8 cellular contexts compared by ENCODE assay signal in genomic region chr9:4339357-4339756, GRCh38. TPM values are rescaled to one million over a fixed set of nuclear protein-coding genes. Genes with fewer than 3 reads are reported as not detected.
A peak's percentile ranks its signal among the peaks of the same experiment; 100 is the strongest.
DNase-seq lines count a peak whose midpoint lies in the region; ATAC-seq and TF ChIP-seq lines count a peak whose summit lies in the region.

No MANE protein-coding gene starts in this region.

- intact Hi-C loops in ovary (cut with DNase I) (loop anchor here in 1 of 4 donors (10.0 kb wide), 1 partner anchor 605 kb away; no protein-coding TSS in a partner anchor), thyroid gland (cut with DNase I) (no loop called here)

- DNase-seq in DMS53 treated with DMSO at 0.1 percent for 48 hours (lab: John Stamatoyannopoulos, UW; ENCODE audit: unreplicated experiment), result peak; percentile 37
- peak; percentile 79 for DNase-seq in LHCN-M2 (ENCODE audit: low read depth)
- no peak for DNase-seq in RWPE2 (ENCODE audit: low spot score)
- DNase-seq in activated T-helper 9 cell treated with anti-CD3 and anti-CD28 coated beads, Interleukin-2, amount 50 U/mL, for 16 hours (ENCODE audit: low read depth), result peak; percentile 68
- DNase-seq in foreskin keratinocyte, result peak; percentile 50 to 81
- DNase-seq in ovary, result peak; percentile 64 to 89 (median 83)
- DNase-seq in thyroid gland, result peak; percentile 91 to 96

- 1 to 2% (median 1%) methylated on average over 6 of the region's 6 CpGs for WGBS in ovary, 3 donors
- WGBS in thyroid gland, 2 donors, result 3% methylated on average over 6 of the region's 6 CpGs

- H3K4me3 ChIP-seq in RWPE2 (ENCODE audit: severe bottlenecking) (no peak overlapping the region), ovary (no peak overlapping the region), thyroid gland (replicated peaks in 1 of 3) (no peak overlapping the region)

- TF ChIP-seq CTCF in RWPE2 (IDR thresholded peaks at IDR 0.05; ENCODE audit: poor library complexity, severe bottlenecking) (peak; percentile 85), foreskin keratinocyte (conservative IDR thresholded peaks at IDR 0.05) (peak; percentile 96), ovary (IDR thresholded peaks at IDR 0.05) (peak; percentile 54 to 90 (median 81)), thyroid gland (IDR thresholded peaks at IDR 0.05) (peak; percentile 86 to 97 (median 92))

- ATAC-seq in GM21717 (IDR thresholded peaks at IDR 0.05; ENCODE audit: unreplicated experiment), result peak; percentile 87
- ATAC-seq in RWPE2 (ENCODE audit: low read depth), result peak; percentile 78; the same call in 2 of the 3 replicates
- ATAC-seq in foreskin keratinocyte, result peak; percentile 82

- H3K36me3 ChIP-seq in RWPE2 (ENCODE audit: low read depth), result no peaks in the 10 kb centered on the region
- H3K36me3 ChIP-seq in ovary, result no peaks in the 10 kb centered on the region
- H3K36me3 ChIP-seq in thyroid gland, result no peaks in the 10 kb centered on the region

- TF ChIP-seq EP300 in ovary (IDR thresholded peaks at IDR 0.05), result no peak

- TF ChIP-seq POLR2A in ovary (IDR thresholded peaks at IDR 0.05) (no peak), thyroid gland (IDR thresholded peaks at IDR 0.05) (no peak)

- H3K4me1 ChIP-seq in RWPE2 (ENCODE audit: insufficient read depth, poor library complexity, severe bottlenecking), result peaks cover 1% of the 10 kb centered on the region
- H3K4me1 ChIP-seq in foreskin keratinocyte, result peaks cover 2% of the 10 kb centered on the region
- no peaks in the 10 kb centered on the region for H3K4me1 ChIP-seq in ovary (ENCODE audit: insufficient read depth)
- peaks cover 12 to 23% of the 10 kb centered on the region in 2 donors for H3K4me1 ChIP-seq in thyroid gland

- H3K27ac ChIP-seq in RWPE2 (ENCODE audit: poor library complexity, severe bottlenecking), result no peak overlapping the region
- no peak overlapping the region for H3K27ac ChIP-seq in foreskin keratinocyte
- H3K27ac ChIP-seq in ovary, result no peak overlapping the region
- peak overlapping the region; percentile 50 to 57 (median 50) for H3K27ac ChIP-seq in thyroid gland

- H3K9me3 ChIP-seq in RWPE2 (ENCODE audit: severe bottlenecking) (no peaks in the 10 kb centered on the region), ovary (no peaks in the 10 kb centered on the region), thyroid gland (no peaks in the 10 kb centered on the region)

- H3K27me3 ChIP-seq in RWPE2 (ENCODE audit: insufficient read depth, poor library complexity, severe bottlenecking) (no peaks in the 10 kb centered on the region), foreskin keratinocyte (peaks cover 5% of the 10 kb centered on the region), ovary (no peaks in the 10 kb centered on the region), thyroid gland (no peaks in the 10 kb centered on the region)

RNA-seq across cellular contexts. Expression of gene GLIS3, which starts 39.5 kb away (rescaled TPM):
- total RNA-seq in LHCN-M2 (2014; rRNA removed), result 7.8 and 8.7 TPM in 2 replicates
- polyA plus RNA-seq in LHCN-M2 (2012), result 3.5 TPM
- 1.2 and 1.5 TPM in 2 replicates for total RNA-seq in foreskin keratinocyte
- polyA plus RNA-seq in foreskin keratinocyte, result 0.10 and 0.14 TPM in 2 replicates
- total RNA-seq in ovary, result 10 to 100 TPM; 32.0 to 61.4 (median 49.5) TPM
- polyA plus RNA-seq in ovary, result 10 to 100 TPM; 12.0 to 12.2 TPM
- 100 to 1,000 TPM in 3 of 4 donors, 10 to 100 TPM in 1; 90.7 to 208 (median 127) TPM for total RNA-seq in thyroid gland

Comparison
In these comparisons a context has a peak if more than half of its experiments do, and no peak if none do; other contexts are left out.
1. H3K27ac ChIP-seq: peak in thyroid gland (3 of 3); none in RWPE2 (single experiment), foreskin keratinocyte (single experiment) and ovary (0 of 2).
2. Peak in every context shown above with its lines, with median percentiles within 50 percentile points of each other: ATAC-seq and CTCF ChIP-seq.